ENCODE assay signal across 16 cellular contexts in genomic region chr17:64213995-64214507, GRCh38. TPM values are rescaled to one million over a fixed set of nuclear protein-coding genes. Genes with fewer than 3 reads are reported as not detected.
A peak's percentile ranks its signal among the peaks of the same experiment; 100 is the strongest.
DNase-seq lines count a peak whose midpoint lies in the region; TF ChIP-seq lines count a peak whose summit lies in the region.
"Had no signal": no experiment of that assay in that cellular context is flagged by ENCODE, and none has a peak within 500 bp of the region (broad histone marks: within the 10 kb centered on the region; RNA-seq: fewer than 3 reads in every experiment).

No MANE protein-coding gene starts in this region.

- no peaks in the 10 kb centered on the region for H3K9me3 Mint-ChIP-seq in chondrocyte (ENCODE audit: low read depth)
- no peaks in the 10 kb centered on the region for H3K9me3 Mint-ChIP-seq in osteocyte (ENCODE audit: unreplicated experiment)

- H3K9me3 ChIP-seq in HAP-1: no peaks in the 10 kb centered on the region
- H3K9me3 ChIP-seq: body of pancreas, left lung had no signal

- H3K27me3 Mint-ChIP-seq in chondrocyte (ENCODE audit: low read depth) (no peaks in the 10 kb centered on the region), osteocyte (ENCODE audit: unreplicated experiment) (no peaks in the 10 kb centered on the region)
- H3K27me3 Mint-ChIP-seq: CD4-positive, CD25-positive, alpha-beta regulatory T cell had no signal

- no peaks in the 10 kb centered on the region; the same call in 1 of the 2 replicates for H3K36me3 ChIP-seq in HAP-1 (replicated peaks)

- H3K4me3 Mint-ChIP-seq in chondrocyte (ENCODE audit: unreplicated experiment) (no peak overlapping the region), osteocyte (ENCODE audit: unreplicated experiment) (peak overlapping the region; percentile 40)
- H3K4me3 Mint-ChIP-seq: CD4-positive, CD25-positive, alpha-beta regulatory T cell; nephron progenitor cell had no signal

- H3K36me3 Mint-ChIP-seq in chondrocyte (ENCODE audit: low read depth) (peaks cover 15% of the 10 kb centered on the region), osteocyte (ENCODE audit: unreplicated experiment) (peaks cover 33% of the 10 kb centered on the region)

- H3K27ac Mint-ChIP-seq in chondrocyte (ENCODE audit: unreplicated experiment) (peak overlapping the region; percentile 94), osteocyte (ENCODE audit: unreplicated experiment) (peak overlapping the region; percentile 95)

- H3K4me3 ChIP-seq in HAP-1: no peak overlapping the region
- H3K4me3 ChIP-seq: body of pancreas, left lung had no signal

- H3K4me1 Mint-ChIP-seq in chondrocyte (ENCODE audit: low read depth): peaks cover 83% of the 10 kb centered on the region
- H3K4me1 Mint-ChIP-seq in osteocyte (ENCODE audit: unreplicated experiment): peaks cover 86% of the 10 kb centered on the region

- TF ChIP-seq CTCF in chondrocyte (IDR thresholded peaks at IDR 0.05) (peak; percentile 31), osteocyte (IDR thresholded peaks at IDR 0.05) (no peak)

- in situ Hi-C loops in HAP-1 (cut with MboI; ENCODE audit: low sequenced_read_pairs): no loop called here

- H3K4me1 ChIP-seq in HAP-1: peaks cover 33% of the 10 kb centered on the region

- DNase-seq in NCI-H1092 (lab: John Stamatoyannopoulos, UW): peak; percentile 50
- peak; percentile 26 for DNase-seq in NCI-H446 treated with DMSO at 0.1 percent for 48 hours (lab: John Stamatoyannopoulos, UW)
- DNase-seq in chondrocyte (ENCODE audit: low spot score): no peak
- no peak for DNase-seq in osteocyte (ENCODE audit: extremely low spot score, unreplicated experiment)
- no peak for DNase-seq in islet precursor cell
- no peak for DNase-seq in KG1 (lab: John Stamatoyannopoulos, UW)
- no peak for DNase-seq in NCI-H2029 (lab: John Stamatoyannopoulos, UW)
- no peak for DNase-seq in HAP-1 (ENCODE audit: low spot score in 2 of 2)
- DNase-seq: activated effector memory CD4-positive, alpha-beta T cell treated with Interleukin-2 at 50 U/mL for 16 hours; body of pancreas; CD4-positive, CD25-positive, alpha-beta regulatory T cell; GDM1; glutamatergic neuron; left lung; nephron progenitor cell; SHP77 treated with DMSO at 0.1 percent for 48 hours had no signal

- H3K27me3 ChIP-seq in HAP-1 (ENCODE audit: low read depth): no peaks in the 10 kb centered on the region
- H3K27me3 ChIP-seq: body of pancreas, left lung had no signal

RNA-seq across cellular contexts. Expression of gene TEX2, which starts 49.0 kb away (rescaled TPM):
- 45.3 to 119 TPM (median 47.3 TPM) in 3 replicates for total RNA-seq in chondrocyte
- 72.0 and 73.5 TPM in 2 replicates for total RNA-seq in osteocyte

Comparison
In these comparisons a context has a peak if more than half of its experiments do, and no peak if none do; other contexts are left out.
1. DNase-seq: peak in NCI-H1092 (single experiment) and NCI-H446 treated with DMSO at 0.1 percent for 48 hours (single experiment); none in chondrocyte (single experiment), osteocyte (single experiment), islet precursor cell (single experiment), KG1 (single experiment), NCI-H2029 (single experiment) and HAP-1 (0 of 2).